ENCODE assay signal across 8 cellular contexts in the genomic region with DNA sequence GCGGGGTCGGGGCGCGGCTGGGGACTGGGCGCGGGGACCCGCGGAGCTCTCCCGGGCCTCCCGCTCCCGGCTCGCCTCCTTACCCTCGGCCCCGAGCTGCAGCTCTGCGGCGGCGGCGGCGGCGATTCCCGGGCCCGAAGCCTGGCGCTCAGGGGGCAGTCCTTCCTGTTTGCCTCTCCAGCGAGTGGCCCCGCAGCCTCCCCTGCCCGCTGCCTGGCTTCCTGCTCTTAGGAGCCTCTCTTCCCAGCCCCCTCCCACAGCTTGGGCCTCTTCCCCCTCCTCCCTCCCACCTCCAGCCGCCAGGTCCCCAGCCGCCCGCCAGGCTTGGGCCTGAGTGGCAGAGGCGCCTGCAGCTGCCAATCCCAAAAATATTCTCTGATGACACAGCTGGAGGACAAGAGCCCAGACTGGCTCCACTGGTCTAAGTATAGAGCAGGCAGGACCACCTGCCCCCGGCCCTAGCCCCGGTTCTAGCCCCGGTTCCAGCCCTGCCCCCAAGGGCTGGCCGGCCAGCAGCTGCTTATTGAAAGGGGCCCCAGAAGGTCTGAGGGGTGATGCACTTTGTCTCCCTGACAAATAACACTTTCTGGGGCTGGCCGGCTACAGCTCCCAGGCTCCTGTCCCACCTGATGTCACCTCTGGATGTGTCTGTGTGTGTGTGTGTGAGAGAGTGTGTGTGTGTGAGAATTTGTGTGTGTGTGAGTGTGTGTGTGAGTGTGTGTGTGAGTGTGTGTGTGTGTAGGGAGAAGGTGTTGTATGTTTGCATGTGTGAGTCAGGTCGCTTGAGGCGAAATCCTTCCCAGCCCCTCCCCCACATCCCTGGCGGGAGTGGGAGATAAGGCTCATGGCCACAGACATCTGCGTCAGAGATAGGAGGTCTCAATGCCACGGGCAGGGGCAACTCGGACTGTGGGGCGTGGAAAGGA. TPM values are rescaled to one million over a fixed set of nuclear protein-coding genes. Genes with fewer than 3 reads are reported as not detected.
A peak's percentile ranks its signal among the peaks of the same experiment; 100 is the strongest.
DNase-seq lines count a peak whose midpoint lies in the region; ATAC-seq, FAIRE-seq and TF ChIP-seq lines count a peak whose summit lies in the region.

A gene (minus strand): TSS at position 229 of the 926 bp plus-strand sequence. CDS start 307 bp downstream, outside the sequence.

- CTCF ChIA-PET in BJ (lab: Yijun Ruan, JAX) (interaction anchor here (0.6 to 2.9 kb wide), 13 partner anchors 10 to 183 kb away, joined by 3 to 25 read pairs (median 5); a partner anchor contains a TSS), PC-9 (lab: Charles Lee) (interaction anchor here (0.6 to 1.4 kb wide), 4 partner anchors 12 to 346 kb away, joined by 5 to 8 read pairs (median 7); no protein-coding TSS in a partner anchor)

- BruUV-seq in PC-9 (replicated peaks; lab: Mats Ljungman, UMichigan) = no TSS peak

- H3K4me1 ChIP-seq in PC-9 (replicated peaks; ENCODE audit: insufficient read depth) = peaks cover 28% of the 10 kb centered on the region
- H3K4me1 ChIP-seq in kidney (ENCODE audit: control insufficient read depth in 1 of 2, insufficient read depth in 1 of 2, low read depth in 1 of 2, low read length in 2 of 2) = peaks cover 10 to 11% of the 10 kb centered on the region in 2 donors
- no peaks in the 10 kb centered on the region for H3K4me1 ChIP-seq in small intestine (ENCODE audit: control insufficient read depth in 2 of 2, insufficient read depth in 1 of 2, low read depth in 1 of 2, low read length in 1 of 2)

- H3K9me3 ChIP-seq in PC-9 (ENCODE audit: insufficient read depth, low read depth) (no peaks in the 10 kb centered on the region), kidney (ENCODE audit: control insufficient read depth in 1 of 2, low read length in 2 of 2) (no peaks in the 10 kb centered on the region), small intestine (ENCODE audit: control insufficient read depth, low read depth) (no peaks in the 10 kb centered on the region)

- peaks cover 13% of the 10 kb centered on the region for H3K79me2 ChIP-seq in PC-9 (ENCODE audit: low read depth)

- 3 to 8% (median 8%) methylated on average over 16 to 42 of the region's 42 CpGs for WGBS in small intestine, 3 donors

- no peak for TF ChIP-seq CTCF in BJ (IDR thresholded peaks at IDR 0.05; ENCODE audit: insufficient read depth, low read depth, low read length)
- no peak for TF ChIP-seq CTCF in PC-9 (conservative IDR thresholded peaks at IDR 0.05)
- no peak for TF ChIP-seq CTCF in coronary artery (IDR thresholded peaks at IDR 0.05)
- TF ChIP-seq CTCF in kidney (IDR thresholded peaks at IDR 0.05; ENCODE audit: borderline replicate concordance, extremely low read depth, insufficient read depth) = no peak

- peak within 1 kb of the TSS; percentile 24 to 69 for H3K9ac ChIP-seq in kidney (ENCODE audit: low read length in 2 of 2)

- no peaks in the 10 kb centered on the region for H4K20me1 ChIP-seq in PC-9 (ENCODE audit: insufficient read depth)

- H3K27me3 ChIP-seq in BJ (ENCODE audit: control insufficient read depth, insufficient read depth, low read length) = peaks cover 5% of the 10 kb centered on the region
- H3K27me3 ChIP-seq in PC-9 (ENCODE audit: insufficient read depth, low read depth) = no peaks in the 10 kb centered on the region
- peaks cover 0 to 5% of the 10 kb centered on the region in 2 donors for H3K27me3 ChIP-seq in small intestine (ENCODE audit: control insufficient read depth in 2 of 2, insufficient read depth in 2 of 2, low read length in 2 of 2)

- H3K4me3 ChIP-seq in BJ (ENCODE audit: low read depth, low read length) (peak within 1 kb of the TSS; percentile 76), PC-9 (peak within 1 kb of the TSS; percentile 67), coronary artery (peak within 1 kb of the TSS; percentile 91), kidney (ENCODE audit: low read length in 2 of 2) (peak within 1 kb of the TSS; percentile 19 to 55), small intestine (ENCODE audit: low read depth in 1 of 2, low read length in 2 of 2) (peak within 1 kb of the TSS; percentile 38 to 54)

- peak within 1 kb of the TSS; percentile 70 for H2AFZ ChIP-seq in PC-9

- H3K36me3 ChIP-seq in BJ (ENCODE audit: control insufficient read depth, insufficient read depth, low read length) = peaks cover 7% of the 10 kb centered on the region
- no peaks in the 10 kb centered on the region for H3K36me3 ChIP-seq in PC-9 (ENCODE audit: low read depth)
- H3K36me3 ChIP-seq in kidney (ENCODE audit: control insufficient read depth in 1 of 2, insufficient read depth in 2 of 2, low read length in 2 of 2) = no peaks in the 10 kb centered on the region
- H3K36me3 ChIP-seq in small intestine (ENCODE audit: control insufficient read depth in 2 of 2, insufficient read depth in 2 of 2, low read length in 2 of 2) = no peaks in the 10 kb centered on the region

- H3K27ac ChIP-seq in PC-9 = peak within 1 kb of the TSS; percentile 64
- H3K27ac ChIP-seq in coronary artery = peak within 1 kb of the TSS; percentile 88 to 93
- H3K27ac ChIP-seq in kidney (ENCODE audit: low read depth in 2 of 2, low read length in 2 of 2) = peak within 1 kb of the TSS; percentile 43 to 53
- peak within 1 kb of the TSS in 1 of 2 donors; percentile 57 for H3K27ac ChIP-seq in small intestine (ENCODE audit: low read depth in 1 of 2, low read length in 1 of 2)

- POLR2A ChIA-PET in BJ (lab: Charles Lee) (interaction anchor here (0.6 kb wide), 1 partner anchor 26 kb away, joined by 3 read pairs; a partner anchor contains a TSS), PC-9 (lab: Charles Lee; ENCODE audit: unreplicated experiment) (interaction anchor here (0.5 to 0.8 kb wide), 5 partner anchors 19 to 565 kb away, joined by 3 to 9 read pairs (median 5); no protein-coding TSS in a partner anchor)

- no peak for FAIRE-seq in kidney (lab: Jason Lieb, UNC)
- no peak for FAIRE-seq in small intestine (lab: Jason Lieb, UNC)

- peak within 1 kb of the TSS; percentile 98 for H3K4me2 ChIP-seq in PC-9

- peaks cover 13% of the 10 kb centered on the region for H3F3A ChIP-seq in PC-9 (ENCODE audit: insufficient read depth, low read depth)

- DNase-seq in BJ (ENCODE audit: low read depth) (no peak), HT1080 (ENCODE audit: low read depth) (peak; percentile 66), PC-9 (peak; percentile 78 to 85), coronary artery (ENCODE audit: low spot score) (peak; percentile 87), kidney (peak; percentile 93), small intestine (no peak)

- intact Hi-C loops in PC-9 (cut with micrococcal nuclease; ENCODE audit: unreplicated experiment) = loop anchor here (1.0 to 2.0 kb wide), 2 partner anchors 25 to 29 kb away; a partner anchor contains a TSS
- intact Hi-C loops in kidney (cut with DNase I) = no loop called here

- ATAC-seq in GM21786 (IDR thresholded peaks at IDR 0.05; ENCODE audit: unreplicated experiment) = no peak
- no peak for ATAC-seq in GM21360 (IDR thresholded peaks at IDR 0.05; ENCODE audit: unreplicated experiment)

- no peaks in the 10 kb centered on the region for H3K9me2 ChIP-seq in PC-9 (ENCODE audit: insufficient read depth)

RNA-seq across cellular contexts. Expression of the gene that starts here (rescaled TPM):
- polyA plus RNA-seq in BJ (2011; rRNA removed) = 47.2 and 75.9 TPM in 2 replicates
- 60.4 and 78.7 TPM in 2 replicates for polyA minus RNA-seq in BJ (2011; rRNA and poly(A)+ RNA removed)
- total RNA-seq in HT1080 (2014; rRNA removed; shearing (Covaris generic)) = 71.0 and 80.8 TPM in 2 replicates
- polyA plus RNA-seq in HT1080 (2015; cell fraction: cytosol; rRNA removed) = 49.2 and 49.6 TPM in 2 replicates
- 158 and 169 TPM in 2 replicates for polyA plus RNA-seq in HT1080 (2015; cell fraction: nucleus; rRNA removed)
- total RNA-seq in PC-9 (2021) = 110 and 161 TPM in 2 replicates
- total RNA-seq in kidney = 123 TPM
- 89.5 TPM for polyA plus RNA-seq in kidney (ENCODE audit: insufficient read depth, low read depth, low replicate concordance)
- polyA plus RNA-seq in small intestine = 10 to 100 TPM in 2 of 3 donors, 1 to 10 TPM in 1; 4.5 to 16.3 (median 14.6) TPM

Comparison
In these comparisons a context has a peak if more than half of its experiments do, and no peak if none do; other contexts are left out.
1. DNase-seq: peak in HT1080 (single experiment), PC-9 (2 of 2), coronary artery (single experiment) and kidney (single experiment); none in BJ (single experiment) and small intestine (single experiment).
2. H3K4me3 ChIP-seq: peak in every context shown above with its lines; median percentile 91 in coronary artery; 76 in BJ; 67 in PC-9; 46 in small intestine; 37 in kidney.